ENCODE assay signal across 19 cellular contexts in the genomic region with DNA sequence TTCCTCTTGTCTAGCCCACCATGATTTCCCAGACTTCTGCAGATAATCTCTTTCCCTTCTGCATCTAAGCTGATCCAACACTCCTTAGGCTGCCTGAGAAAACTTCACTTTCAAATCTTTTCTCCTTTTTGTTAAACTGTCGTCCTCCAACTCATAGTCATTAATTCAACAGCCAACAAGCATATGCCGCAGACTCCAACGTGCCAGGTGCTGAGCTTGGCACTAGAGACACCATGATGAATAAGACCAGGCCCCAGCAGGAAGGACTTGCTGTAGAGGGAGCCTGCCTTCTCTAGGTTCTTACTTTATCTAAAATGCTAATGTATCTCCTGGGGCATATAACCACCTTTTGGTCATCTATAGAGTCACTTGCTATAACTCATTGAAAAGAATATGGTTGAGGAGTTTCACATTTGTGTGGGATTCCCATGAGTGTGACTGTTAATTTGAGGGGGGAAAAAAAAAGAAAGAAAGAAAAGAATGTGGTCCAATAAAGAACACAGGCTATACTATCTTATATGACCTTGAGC. TPM values are rescaled to one million over a fixed set of nuclear protein-coding genes. Genes with fewer than 3 reads are reported as not detected.
DNase-seq lines count a peak whose midpoint lies in the region; ATAC-seq and TF ChIP-seq lines count a peak whose summit lies in the region.
"Had no signal": no experiment of that assay in that cellular context is flagged by ENCODE, and none has a peak within 500 bp of the region (broad histone marks: within the 10 kb centered on the region; RNA-seq: fewer than 3 reads in every experiment).

No MANE protein-coding gene starts in this region.

- H3K4me3 ChIP-seq in OCI-LY7 (ENCODE audit: low read depth, low read length, poor library complexity, severe bottlenecking), result no peak overlapping the region
- no peak overlapping the region for H3K4me3 ChIP-seq in effector memory CD4-positive, alpha-beta T cell (ENCODE audit: insufficient read depth, low read depth, low read length, poor library complexity, severe bottlenecking)
- H3K4me3 ChIP-seq in MG63, result no peak overlapping the region
- H3K4me3 ChIP-seq: cardiac muscle cell, mucosa of descending colon, uterus had no signal

- peak overlapping the region; percentile 2 for H3K4me3 Mint-ChIP-seq in activated T-cell treated with anti-CD3 and anti-CD28 coated beads, Interleukin-2, amount 50 U/mL, for 4 hours
- peak overlapping the region; percentile 60 for H3K4me3 Mint-ChIP-seq in stimulated activated naive CD8-positive, alpha-beta T cell treated with anti-CD3 and anti-CD28 coated beads, Interleukin-15, Interleukin-2, amounts not matched to agents 100 ng/mL and 50 ng/mL, for 24 hours
- H3K4me3 Mint-ChIP-seq: HFFc6 had no signal

- CTCF ChIA-PET in OCI-LY7 (lab: Charles Lee; ENCODE audit: unreplicated experiment), result no interaction called here

- peaks cover 84% of the 10 kb centered on the region for H3K79me2 ChIP-seq in OCI-LY7 (ENCODE audit: insufficient read depth, low read depth, low read length)

- H3K27ac ChIP-seq in OCI-LY7 (ENCODE audit: low read depth, low read length, poor library complexity, severe bottlenecking), result peak overlapping the region; percentile 48
- peak overlapping the region; percentile 62 for H3K27ac ChIP-seq in effector memory CD4-positive, alpha-beta T cell (ENCODE audit: insufficient read depth, low read length, poor library complexity, severe bottlenecking)
- H3K27ac ChIP-seq: cardiac muscle cell, uterus had no signal

- H3K36me3 Mint-ChIP-seq in activated T-cell treated with anti-CD3 and anti-CD28 coated beads, Interleukin-2, amount 50 U/mL, for 4 hours (ENCODE audit: insufficient read depth), result peaks cover 13% of the 10 kb centered on the region
- peaks cover 24% of the 10 kb centered on the region for H3K36me3 Mint-ChIP-seq in stimulated activated naive CD8-positive, alpha-beta T cell treated with anti-CD3 and anti-CD28 coated beads, Interleukin-15, Interleukin-2, amounts not matched to agents 100 ng/mL and 50 ng/mL, for 24 hours (ENCODE audit: low read depth)

- H4K20me1 ChIP-seq in OCI-LY7 (ENCODE audit: insufficient read depth, low read length), result no peaks in the 10 kb centered on the region

- POLR2A ChIA-PET in OCI-LY7 (lab: Charles Lee), result interaction anchor here (0.6 to 1.3 kb wide), 3 partner anchors 43 to 396 kb away, joined by 3 read pairs; no protein-coding TSS in a partner anchor

- intact Hi-C loops in OCI-LY7 (cut with micrococcal nuclease; ENCODE audit: unreplicated experiment), result no loop called here

- BruUV-seq in OCI-LY7 (replicated peaks; lab: Mats Ljungman, UMichigan), result no TSS peak

- H3K4me2 ChIP-seq in OCI-LY7 (ENCODE audit: low read length), result peak overlapping the region; percentile 34

- H3K27ac Mint-ChIP-seq in stimulated activated naive CD8-positive, alpha-beta T cell treated with anti-CD3 and anti-CD28 coated beads, Interleukin-15, Interleukin-2, amounts not matched to agents 100 ng/mL and 50 ng/mL, for 24 hours, result peak overlapping the region; percentile 98
- H3K27ac Mint-ChIP-seq: HFFc6 had no signal

- peaks cover 6% of the 10 kb centered on the region for H3K9me3 Mint-ChIP-seq in activated T-cell treated with anti-CD3 and anti-CD28 coated beads, Interleukin-2, amount 50 U/mL, for 4 hours
- H3K9me3 Mint-ChIP-seq in stimulated activated naive CD8-positive, alpha-beta T cell treated with anti-CD3 and anti-CD28 coated beads, Interleukin-15, Interleukin-2, amounts not matched to agents 100 ng/mL and 50 ng/mL, for 24 hours, result no peaks in the 10 kb centered on the region
- H3K9me3 Mint-ChIP-seq: HFFc6 had no signal

- H3K27me3 Mint-ChIP-seq in activated T-cell treated with anti-CD3 and anti-CD28 coated beads, Interleukin-2, amount 50 U/mL, for 4 hours (ENCODE audit: low read depth), result no peaks in the 10 kb centered on the region
- no peaks in the 10 kb centered on the region for H3K27me3 Mint-ChIP-seq in stimulated activated naive CD8-positive, alpha-beta T cell treated with anti-CD3 and anti-CD28 coated beads, Interleukin-15, Interleukin-2, amounts not matched to agents 100 ng/mL and 50 ng/mL, for 24 hours

- peaks cover 8% of the 10 kb centered on the region; the same call in 1 of the 2 replicates for H3K36me3 ChIP-seq in OCI-LY7 (ENCODE audit: insufficient read depth, low read length)
- H3K36me3 ChIP-seq in effector memory CD4-positive, alpha-beta T cell (ENCODE audit: control insufficient read depth, insufficient read depth, low read length), result no peaks in the 10 kb centered on the region
- H3K36me3 ChIP-seq in MG63, result no peaks in the 10 kb centered on the region
- H3K36me3 ChIP-seq: cardiac muscle cell, uterus had no signal

- no peak for DNase-seq in activated T-cell treated with anti-CD3 and anti-CD28 coated beads, Interleukin-2, amount 50 U/mL, for 4 hours
- DNase-seq in activated T-cell treated with anti-CD3 and anti-CD28 coated beads for 4 hours, result no peak
- DNase-seq in OCI-LY7 (ENCODE audit: low spot score), result no peak
- DNase-seq in effector memory CD4-positive, alpha-beta T cell, result no peak
- no peak for DNase-seq in MG63
- DNase-seq: activated CD4-positive, alpha-beta T cell treated with anti-CD3 and anti-CD28 coated beads, Interleukin-2, amount 50 U/mL, for 1 hour; GDM1; HFFc6; hypothalamus; KBM-7; mucosa of descending colon; NCI-H1092 treated with DMSO at 0.1 percent for 48 hours; posterior cingulate gyrus; small intestine; uterus had no signal

- peaks cover 79% of the 10 kb centered on the region for H3K4me1 ChIP-seq in OCI-LY7 (ENCODE audit: insufficient read depth, low read length, poor library complexity, severe bottlenecking)
- peaks cover 53% of the 10 kb centered on the region for H3K4me1 ChIP-seq in effector memory CD4-positive, alpha-beta T cell (ENCODE audit: control insufficient read depth, insufficient read depth, low read length, poor library complexity, severe bottlenecking)
- H3K4me1 ChIP-seq: uterus had no signal

- H3K9me3 ChIP-seq in OCI-LY7 (ENCODE audit: low read length), result no peaks in the 10 kb centered on the region
- H3K9me3 ChIP-seq in effector memory CD4-positive, alpha-beta T cell (ENCODE audit: control insufficient read depth, low read length), result no peaks in the 10 kb centered on the region
- H3K9me3 ChIP-seq in MG63, result no peaks in the 10 kb centered on the region
- H3K9me3 ChIP-seq: mucosa of descending colon, uterus had no signal

- no peak for TF ChIP-seq CTCF in OCI-LY7 (conservative IDR thresholded peaks at IDR 0.05; ENCODE audit: low read length)

- no peak overlapping the region for H2AFZ ChIP-seq in OCI-LY7 (ENCODE audit: low read length)

- ATAC-seq in activated T-cell treated with anti-CD3 and anti-CD28 coated beads, Interleukin-2, amount 50 U/mL, for 4 hours, result peak; percentile 11 to 17
- ATAC-seq in GM19328 (IDR thresholded peaks at IDR 0.05; ENCODE audit: unreplicated experiment) (no peak), HG03159 (IDR thresholded peaks at IDR 0.05; ENCODE audit: unreplicated experiment) (no peak)
- ATAC-seq: mucosa of descending colon had no signal

- no peaks in the 10 kb centered on the region for H3K27me3 ChIP-seq in effector memory CD4-positive, alpha-beta T cell (replicated peaks; ENCODE audit: control insufficient read depth, insufficient read depth, low read length, poor library complexity, severe bottlenecking)
- no peaks in the 10 kb centered on the region for H3K27me3 ChIP-seq in MG63
- H3K27me3 ChIP-seq: cardiac muscle cell, uterus had no signal

- H3K9me2 ChIP-seq in OCI-LY7 (ENCODE audit: insufficient read depth, low read length), result no peaks in the 10 kb centered on the region

- H3K4me1 Mint-ChIP-seq in activated T-cell treated with anti-CD3 and anti-CD28 coated beads, Interleukin-2, amount 50 U/mL, for 4 hours (ENCODE audit: low read depth), result peaks cover 85% of the 10 kb centered on the region
- peaks cover 90% of the 10 kb centered on the region for H3K4me1 Mint-ChIP-seq in stimulated activated naive CD8-positive, alpha-beta T cell treated with anti-CD3 and anti-CD28 coated beads, Interleukin-15, Interleukin-2, amounts not matched to agents 100 ng/mL and 50 ng/mL, for 24 hours (ENCODE audit: low read depth)

RNA-seq across cellular contexts. Expression of a gene that starts 51.0 kb away (rescaled TPM):
- 10 to 100 TPM; 75.0 to 91.5 (median 78.3) TPM for total RNA-seq in activated T-cell treated with anti-CD3 and anti-CD28 coated beads, Interleukin-2, amount 50 U/mL, for 4 hours
- total RNA-seq in OCI-LY7 (2014; rRNA removed; shearing (Covaris generic)), result 70.3 and 73.7 TPM in 2 replicates
- total RNA-seq in OCI-LY7 (2022), result 69.4 and 86.6 TPM in 2 replicates
- 0.66 and 5.9 TPM in 2 replicates for total RNA-seq in MG63 (2014; rRNA removed; shearing (Covaris generic); ENCODE audit: low replicate concordance)

Comparison
In these comparisons a context has a peak if more than half of its experiments do, and no peak if none do; other contexts are left out.
1. ATAC-seq: peak in activated T-cell treated with anti-CD3 and anti-CD28 coated beads, Interleukin-2, amount 50 U/mL, for 4 hours (2 of 2); none in GM19328 (single experiment) and HG03159 (single experiment).
2. RNA of a gene that starts 51.0 kb away (total RNA-seq): 75.0 to 91.5 TPM in activated T-cell treated with anti-CD3 and anti-CD28 coated beads, Interleukin-2, amount 50 U/mL, for 4 hours and 69.4 to 86.6 TPM in OCI-LY7; 0.66 to 5.9 TPM in MG63; every median in the first group is over 10 times any median in the second.